Comparison of ENCODE assay signal across 20 cellular contexts in genomic region chr9:81611664-81612063, GRCh38.
DNase-seq lines count a peak whose midpoint lies in the region; ATAC-seq and TF ChIP-seq lines count a peak whose summit lies in the region.
"Had no signal": no experiment of that assay in that cellular context is flagged by ENCODE, and none has a peak within 500 bp of the region (broad histone marks: within the 10 kb centered on the region; RNA-seq: fewer than 3 reads in every experiment).

No MANE protein-coding gene starts in this region.

- no peak for TF ChIP-seq EP300 in esophagus muscularis mucosa (IDR thresholded peaks at IDR 0.05)

- CTCF ChIA-PET in CD4-positive, alpha-beta T cell (lab: Charles Lee), result no interaction called here

- no peaks in the 10 kb centered on the region for H3K27me3 ChIP-seq in GM06990 (replicated peaks; ENCODE audit: control insufficient read depth, insufficient read depth, low read length)
- H3K27me3 ChIP-seq in esophagus muscularis mucosa, result no peaks in the 10 kb centered on the region
- no peaks in the 10 kb centered on the region for H3K27me3 ChIP-seq in gastrocnemius medialis
- no peaks in the 10 kb centered on the region for H3K27me3 ChIP-seq in CD4-positive, alpha-beta T cell (ENCODE audit: control insufficient read depth, insufficient read depth, low read length)
- H3K27me3 ChIP-seq: BE2C, Peyer's patch, SJSA1 had no signal

- POLR2A ChIA-PET in CD4-positive, alpha-beta T cell (lab: Charles Lee), result no interaction called here

- peaks cover 10% of the 10 kb centered on the region for H3K9me3 Mint-ChIP-seq in nephron progenitor cell
- no peaks in the 10 kb centered on the region for H3K9me3 Mint-ChIP-seq in CD4-positive, alpha-beta T cell

- intact Hi-C loops in esophagus muscularis mucosa (cut with DNase I) (loop anchor here (10.0 kb wide), 1 partner anchor 233 kb away; no protein-coding TSS in a partner anchor), gastrocnemius medialis (cut with DNase I; ENCODE audit: low total_unique reads) (loop anchor here (5.0 to 10.0 kb wide), 4 partner anchors 74 to 214 kb away; partner anchors contain the start of gene TLE1)
- intact Hi-C loops in CD4-positive, alpha-beta T cell (cut with DNase I, micrococcal nuclease), result no loop called here

- H3K27me3 Mint-ChIP-seq in nephron progenitor cell (ENCODE audit: low read depth, poor library complexity), result peaks cover 3% of the 10 kb centered on the region
- no peaks in the 10 kb centered on the region for H3K27me3 Mint-ChIP-seq in CD4-positive, alpha-beta T cell

- H3K36me3 ChIP-seq in GM06990 (ENCODE audit: control insufficient read depth, insufficient read depth, low read length) (no peaks in the 10 kb centered on the region), esophagus muscularis mucosa (peaks cover 14 to 80% (median 64%) of the 10 kb centered on the region in 4 donors), gastrocnemius medialis (peaks cover 0 to 31% of the 10 kb centered on the region in 2 donors)

- DNase-seq in GM06990 (ENCODE audit: extremely low read depth, insufficient read length) (peak; percentile 3), esophagus muscularis mucosa (ENCODE audit: extremely low spot score) (no peak), nephron progenitor cell (no peak), gastrocnemius medialis (peak in 1 of 2 donors; percentile 40), T1000 (lab: John Stamatoyannopoulos, UW) (no peak)
- no peak for DNase-seq in activated naive CD4-positive, alpha-beta T cell treated with anti-CD3 and anti-CD28 coated beads, Interleukin-2, amount 50 U/mL, for 16 hours
- no peak for DNase-seq in CD4-positive, alpha-beta T cell
- DNase-seq: BE2C, Kasumi-1, NCI-H1694, NCI-H2081, NCI-H2171, NCI-H345, NCI-H524 treated with DMSO at 0.1 percent for 48 hours, NCI-H82, Peyer's patch had no signal

- H3K4me1 ChIP-seq in esophagus muscularis mucosa (peaks cover 24 to 69% (median 52%) of the 10 kb centered on the region in 4 donors), gastrocnemius medialis (peaks cover 37 to 51% of the 10 kb centered on the region in 2 donors)
- H3K4me1 ChIP-seq: Peyer's patch had no signal

- H3K9me3 ChIP-seq in esophagus muscularis mucosa, result no peaks in the 10 kb centered on the region
- H3K9me3 ChIP-seq in gastrocnemius medialis, result no peaks in the 10 kb centered on the region
- H3K9me3 ChIP-seq in CD4-positive, alpha-beta T cell (ENCODE audit: control insufficient read depth, low read length), result no peaks in the 10 kb centered on the region
- H3K9me3 ChIP-seq: BE2C, Peyer's patch, SJSA1 had no signal

- H3K36me3 Mint-ChIP-seq in nephron progenitor cell (ENCODE audit: low read depth), result peaks cover 100% of the 10 kb centered on the region
- H3K36me3 Mint-ChIP-seq in CD4-positive, alpha-beta T cell (ENCODE audit: low read depth), result no peaks in the 10 kb centered on the region

- no peak overlapping the region for H3K4me3 ChIP-seq in GM06990 (replicated peaks; ENCODE audit: low read depth, low read length)
- H3K4me3 ChIP-seq in esophagus muscularis mucosa, result no peak overlapping the region
- H3K4me3 ChIP-seq in gastrocnemius medialis, result no peak overlapping the region
- H3K4me3 ChIP-seq: GM12878, Peyer's patch, SJSA1 had no signal

- in situ Hi-C loops in gastrocnemius medialis (cut with MboI; ENCODE audit: low sequenced_read_pairs in 4 of 4), result no loop called here

- 96% methylated on average over 23 of the region's 23 CpGs for WGBS in esophagus muscularis mucosa

- TF ChIP-seq CTCF in GM06990 (IDR thresholded peaks at IDR 0.05; ENCODE audit: insufficient read depth, low read length, poor library complexity, severe bottlenecking), result no peak
- no peak for TF ChIP-seq CTCF in esophagus muscularis mucosa (IDR thresholded peaks at IDR 0.05)
- TF ChIP-seq CTCF in nephron progenitor cell (IDR thresholded peaks at IDR 0.05), result no peak
- TF ChIP-seq CTCF in gastrocnemius medialis (IDR thresholded peaks at IDR 0.05 in 4 of 5, conservative IDR thresholded peaks at IDR 0.05 in 1 of 5), result no peak
- no peak for TF ChIP-seq CTCF in CD4-positive, alpha-beta T cell (IDR thresholded peaks at IDR 0.05)

- ATAC-seq in gastrocnemius medialis, result no peak
- ATAC-seq in HG02981 (IDR thresholded peaks at IDR 0.05; ENCODE audit: unreplicated experiment), result no peak
- no peak for ATAC-seq in CD4-positive, alpha-beta T cell (ENCODE audit: poor library complexity)
- ATAC-seq: GM12878, HCT116 had no signal

- H3K27ac ChIP-seq in esophagus muscularis mucosa (replicated peaks in 1 of 4), result peak overlapping the region; percentile 45 to 80 (median 76)
- H3K27ac ChIP-seq in gastrocnemius medialis, result peak overlapping the region; percentile 79 to 90 (median 86)
- no peak overlapping the region for H3K27ac ChIP-seq in CD4-positive, alpha-beta T cell (ENCODE audit: low read depth, low read length)

- H3K27ac Mint-ChIP-seq in nephron progenitor cell, result peak overlapping the region; percentile 22
- H3K27ac Mint-ChIP-seq in CD4-positive, alpha-beta T cell, result no peak overlapping the region

- no peak overlapping the region for H3K4me3 Mint-ChIP-seq in nephron progenitor cell
- no peak overlapping the region for H3K4me3 Mint-ChIP-seq in CD4-positive, alpha-beta T cell

- no peak for TF ChIP-seq POLR2A in esophagus muscularis mucosa (IDR thresholded peaks at IDR 0.05; ENCODE audit: low read depth)
- TF ChIP-seq POLR2A in gastrocnemius medialis (IDR thresholded peaks at IDR 0.05), result no peak

- peaks cover 43% of the 10 kb centered on the region for H3K4me1 Mint-ChIP-seq in nephron progenitor cell
- H3K4me1 Mint-ChIP-seq in CD4-positive, alpha-beta T cell (ENCODE audit: low read depth), result no peaks in the 10 kb centered on the region

Comparison
In these comparisons a context has a peak if more than half of its experiments do, and no peak if none do; other contexts are left out.
1. intact Hi-C loops: an anchor here in esophagus muscularis mucosa (10.0 kb wide) and gastrocnemius medialis (5.0 to 10.0 kb wide); none called in CD4-positive, alpha-beta T cell.